Comparison of ENCODE assay signal across 9 cellular contexts in genomic region chr3:159157275-159157674, GRCh38.
"Had no signal": no experiment of that assay in that cellular context is flagged by ENCODE, and none has a peak within 500 bp of the region (broad histone marks: within the 10 kb centered on the region; RNA-seq: fewer than 3 reads in every experiment).

No MANE protein-coding gene starts in this region.

- H3K4me2 ChIP-seq: GM23338 had no signal

- H3K27ac ChIP-seq: GM23248 had no signal

- H3K4me1 ChIP-seq: HAP-1 had no signal

- ATAC-seq: GM23338, HCT116 had no signal

- H3K9me3 ChIP-seq: HAP-1 had no signal

- H3K9ac ChIP-seq: GM23248 had no signal

- DNase-seq: GM23248, GOT3, H7, H9, HCEC 1CT, HFFc6 had no signal

- H3K4me3 ChIP-seq: GM23248, GM23338, HAP-1 had no signal

- H3K36me3 ChIP-seq: HAP-1 had no signal

- H2AFZ ChIP-seq: GM23248, GM23338 had no signal
